Comparison of ENCODE assay signal across 8 cellular contexts in the genomic region with DNA sequence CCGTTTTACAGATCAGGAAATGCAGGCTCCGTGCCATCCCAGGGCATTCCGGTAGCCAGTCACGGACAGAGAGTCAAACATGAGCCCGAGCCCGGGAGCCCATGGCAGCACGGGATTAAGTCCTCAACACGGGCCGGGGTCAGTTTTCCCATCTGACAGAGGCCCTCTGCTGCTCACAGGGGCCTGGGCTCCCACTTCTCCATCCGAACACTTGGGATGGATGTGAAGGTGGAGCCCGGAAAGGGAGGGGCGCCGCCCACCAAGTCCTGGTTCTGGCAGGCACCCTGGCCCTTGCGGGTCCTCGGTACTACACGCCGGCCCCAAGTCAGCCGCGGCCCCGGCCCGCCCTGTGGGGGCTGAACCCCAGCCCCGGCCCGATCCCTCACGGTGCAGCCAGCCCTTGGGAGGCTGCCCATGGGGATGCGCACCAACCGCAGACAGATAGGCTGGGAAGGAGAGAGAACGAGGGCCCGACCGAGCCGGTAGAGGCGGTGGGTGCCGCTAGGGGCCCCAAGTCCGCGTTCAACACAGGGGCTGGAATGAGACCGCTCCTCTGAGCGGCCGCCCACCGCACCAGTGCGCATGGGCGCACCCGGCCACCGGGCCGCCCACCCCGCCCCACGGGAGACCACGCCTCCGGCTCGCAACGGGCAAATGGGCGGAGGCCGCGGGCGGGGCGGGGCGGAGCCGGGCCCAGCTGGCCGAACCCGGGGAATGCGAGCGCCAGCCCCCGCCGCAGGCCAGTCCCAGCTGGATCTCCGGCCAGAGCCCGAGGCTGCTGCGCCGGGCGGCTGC. TPM values are rescaled to one million over a fixed set of nuclear protein-coding genes. Genes with fewer than 3 reads are reported as not detected.
DNase-seq lines count a peak whose midpoint lies in the region; ATAC-seq and TF ChIP-seq lines count a peak whose summit lies in the region.

A gene (plus strand): TSS at position 743 of the 795 bp plus-strand sequence. CDS start 17,916 bp downstream, outside the sequence.

- peak within 1 kb of the TSS in 1 of 2 donors; percentile 74 for H3K27ac Mint-ChIP-seq in T-cell

- no peaks in the 10 kb centered on the region for H3K27me3 Mint-ChIP-seq in T-cell

- intact Hi-C loops in left ventricle myocardium superior (cut with micrococcal nuclease) (no loop called here), psoas muscle (cut with DNase I) (no loop called here)

- H3K9me3 ChIP-seq in psoas muscle: no peaks in the 10 kb centered on the region

- ATAC-seq in HG02642 (IDR thresholded peaks at IDR 0.05; ENCODE audit: poor library complexity, unreplicated experiment): peak; percentile 89
- peak; percentile 89 to 96 (median 92) for ATAC-seq in T-cell (replicated peaks in 1 of 4)
- peak; percentile 99 for ATAC-seq in left ventricle myocardium superior
- ATAC-seq in psoas muscle: peak; percentile 98 to 99 (median 98)

- POLR2A ChIA-PET in T-cell (lab: Charles Lee): interaction anchor here in 1 of 2 donors (0.6 kb wide), 1 partner anchor 19 kb away, joined by 6 read pairs; no protein-coding TSS in a partner anchor

- DNase-seq in NCI-H1105 (lab: John Stamatoyannopoulos, UW): peak; percentile 90
- DNase-seq in T-cell: peak; percentile 51 to 89 (median 78)
- DNase-seq in amniotic stem cell (lab: John Stamatoyannopoulos, UW): peak; percentile 79
- DNase-seq in left ventricle myocardium superior: peak; percentile 98
- peak; percentile 94 to 96 for DNase-seq in psoas muscle

- TF ChIP-seq CTCF in GM12875 (IDR thresholded peaks at IDR 0.05; ENCODE audit: borderline replicate concordance, insufficient read depth, low read depth, low read length): peak; percentile 34
- TF ChIP-seq CTCF in psoas muscle (IDR thresholded peaks at IDR 0.05): peak; percentile 17

- peak within 1 kb of the TSS; percentile 70 for H3K27ac ChIP-seq in psoas muscle
- H3K27ac ChIP-seq in urinary bladder (ENCODE audit: low read depth): peak within 1 kb of the TSS; percentile 91

- peaks cover 10 to 17% (median 11%) of the 10 kb centered on the region in 3 donors for H3K4me1 Mint-ChIP-seq in T-cell

- H3K4me3 ChIP-seq in GM12875 (ENCODE audit: low read depth, low read length) (peak within 1 kb of the TSS; percentile 60), psoas muscle (peak within 1 kb of the TSS; percentile 74), urinary bladder (ENCODE audit: low read depth, low read length) (peak within 1 kb of the TSS; percentile 71)

- H3K4me1 ChIP-seq in psoas muscle: no peaks in the 10 kb centered on the region
- H3K4me1 ChIP-seq in urinary bladder (ENCODE audit: insufficient read depth): no peaks in the 10 kb centered on the region

- no peaks in the 10 kb centered on the region for H3K27me3 ChIP-seq in psoas muscle (ENCODE audit: insufficient read depth in 3 of 3, low read length in 2 of 3)

- H3K9me3 Mint-ChIP-seq in T-cell: peaks cover 0 to 4% (median 2%) of the 10 kb centered on the region in 3 donors

- no peaks in the 10 kb centered on the region for H3K36me3 ChIP-seq in psoas muscle (ENCODE audit: insufficient read depth in 1 of 2, low read depth in 1 of 2)
- H3K36me3 ChIP-seq in urinary bladder (ENCODE audit: insufficient read depth): no peaks in the 10 kb centered on the region

- WGBS in psoas muscle, 3 donors: 1% methylated on average over 48 to 67 of the region's 67 CpGs
- under 1% methylated on average over 67 of the region's 67 CpGs for WGBS in urinary bladder

- no peaks in the 10 kb centered on the region for H3K36me3 Mint-ChIP-seq in T-cell

- CTCF ChIA-PET in T-cell (lab: Charles Lee): interaction anchor here in 1 of 2 donors (0.6 to 1.0 kb wide), 2 partner anchors 19 to 54 kb away, joined by 3 to 14 read pairs; no protein-coding TSS in a partner anchor

- peak within 1 kb of the TSS; percentile 83 to 93 (median 88) for H3K4me3 Mint-ChIP-seq in T-cell

RNA-seq across cellular contexts. Expression of the gene that starts here (rescaled TPM):
- total RNA-seq in T-cell (1 to 10 TPM; 3.1 to 6.4 (median 4.0) TPM), left ventricle myocardium superior (2.5 TPM), psoas muscle (1 to 10 TPM in 2 of 4 donors, under 1 TPM in 2; 0.88 to 1.8 (median 1.1) TPM), urinary bladder (17.8 TPM)
- polyA plus RNA-seq in psoas muscle (under 1 TPM; 0.59 to 0.67 (median 0.64) TPM), urinary bladder (14.8 TPM)

Comparison
In these comparisons a context has a peak if more than half of its experiments do, and no peak if none do; other contexts are left out.
1. Peak in every context shown above with its lines: DNase-seq, ATAC-seq, H3K4me3 ChIP-seq and H3K27ac ChIP-seq.